10 cellular contexts compared by ENCODE assay signal in the genomic region with DNA sequence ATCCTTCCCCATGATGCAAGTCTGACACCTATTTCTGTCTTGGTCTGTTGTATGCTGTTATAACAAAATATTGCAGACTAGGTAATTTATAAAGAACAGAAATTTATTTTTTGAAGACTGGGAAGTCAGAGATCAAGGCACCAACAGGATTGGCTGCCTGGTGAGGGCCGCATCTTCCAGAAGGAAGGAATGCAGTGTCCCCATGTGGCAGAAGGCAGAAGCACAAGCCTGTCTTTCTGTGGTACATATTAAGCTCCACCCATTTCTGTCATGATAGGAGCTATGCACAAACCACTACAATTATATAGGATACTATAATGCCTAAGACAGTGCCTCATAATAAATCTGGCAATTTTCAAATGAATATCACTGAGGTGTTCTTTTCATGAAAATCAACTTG.
DNase-seq lines count a peak whose midpoint lies in the region; ATAC-seq and TF ChIP-seq lines count a peak whose summit lies in the region.
"Had no signal": no experiment of that assay in that cellular context is flagged by ENCODE, and none has a peak within 500 bp of the region (broad histone marks: within the 10 kb centered on the region; RNA-seq: fewer than 3 reads in every experiment).

No MANE protein-coding gene starts in this region.

- DNase-seq in NCI-H526 (lab: John Stamatoyannopoulos, UW) (peak; percentile 2 to 44), NCI-H526 treated with DMSO at 0.1 percent for 48 hours (lab: John Stamatoyannopoulos, UW) (no peak), NCI-H1694 (lab: John Stamatoyannopoulos, UW) (peak; percentile 26), endodermal cell (peak; percentile 86), sciatic nerve (ENCODE audit: low spot score) (peak; percentile 51), cerebellar cortex (ENCODE audit: low spot score) (no peak), Ammon's horn (ENCODE audit: low spot score) (no peak), prostate gland (ENCODE audit: low spot score) (no peak)

- no peaks in the 10 kb centered on the region for H3K4me1 ChIP-seq in endodermal cell (ENCODE audit: control insufficient read depth, insufficient read depth, low read length)
- H3K4me1 ChIP-seq in prostate gland (replicated peaks), result no peaks in the 10 kb centered on the region
- H3K4me1 ChIP-seq: BLaER1 had no signal

- TF ChIP-seq POLR2A in prostate gland (IDR thresholded peaks at IDR 0.05), result no peak

- TF ChIP-seq CTCF in endodermal cell (conservative IDR thresholded peaks at IDR 0.05), result peak; percentile 92
- TF ChIP-seq CTCF in prostate gland (IDR thresholded peaks at IDR 0.05), result peak in 2 of 4 experiments; percentile 14 to 23

- no peaks in the 10 kb centered on the region for H3K27me3 ChIP-seq in endodermal cell (ENCODE audit: control insufficient read depth, insufficient read depth, low read length, poor library complexity, severe bottlenecking)
- H3K27me3 ChIP-seq in prostate gland (replicated peaks; ENCODE audit: insufficient read depth), result no peaks in the 10 kb centered on the region
- H3K27me3 ChIP-seq: neutrophil had no signal

- H3K9me3 ChIP-seq in endodermal cell (ENCODE audit: control insufficient read depth, low read length) (no peaks in the 10 kb centered on the region), prostate gland (no peaks in the 10 kb centered on the region)
- H3K9me3 ChIP-seq: BLaER1, neutrophil had no signal

- H3K27ac ChIP-seq in endodermal cell (ENCODE audit: low read depth, low read length), result no peak overlapping the region
- no peak overlapping the region for H3K27ac ChIP-seq in prostate gland
- H3K27ac ChIP-seq: BLaER1, neutrophil had no signal

- H3K4me3 Mint-ChIP-seq in endodermal cell, result no peak overlapping the region

- no peak for ATAC-seq in sciatic nerve

- peaks cover 22% of the 10 kb centered on the region for H3K4me1 Mint-ChIP-seq in endodermal cell

- H3K36me3 Mint-ChIP-seq in endodermal cell (ENCODE audit: low read depth), result no peaks in the 10 kb centered on the region

- H3K9ac ChIP-seq in endodermal cell (ENCODE audit: extremely low read depth, low read length, poor library complexity, severe bottlenecking), result no peak overlapping the region
- H3K9ac ChIP-seq: BLaER1 had no signal

- WGBS in endodermal cell (ENCODE audit: insufficient coverage in 1 of 2, insufficient read length in 1 of 2), 2 experiments, result 53% methylated on average over 1 of the region's 1 CpG; no CpG with 5 or more reads in 1 of the 2 experiments
- 82% methylated on average over 1 of the region's 1 CpG for WGBS in prostate gland

- no peaks in the 10 kb centered on the region for H3K27me3 Mint-ChIP-seq in endodermal cell (ENCODE audit: insufficient read depth)

- H3K4me3 ChIP-seq in endodermal cell (ENCODE audit: low read length), result no peak overlapping the region
- no peak overlapping the region for H3K4me3 ChIP-seq in prostate gland
- H3K4me3 ChIP-seq: BLaER1 had no signal

- no peak overlapping the region for H3K27ac Mint-ChIP-seq in endodermal cell

- no peaks in the 10 kb centered on the region for H3K9me3 Mint-ChIP-seq in endodermal cell

- intact Hi-C loops in sciatic nerve (cut with DNase I) (no loop called here), prostate gland (cut with DNase I) (no loop called here)

- no peaks in the 10 kb centered on the region for H3K36me3 ChIP-seq in endodermal cell (ENCODE audit: control insufficient read depth, insufficient read depth, low read length)
- no peaks in the 10 kb centered on the region for H3K36me3 ChIP-seq in prostate gland
- H3K36me3 ChIP-seq: BLaER1, neutrophil had no signal

Comparison
In these comparisons a context has a peak if more than half of its experiments do, and no peak if none do; other contexts are left out.
1. DNase-seq: peak in NCI-H526 (2 of 2), NCI-H1694 (single experiment), endodermal cell (single experiment) and sciatic nerve (single experiment); none in NCI-H526 treated with DMSO at 0.1 percent for 48 hours (single experiment), cerebellar cortex (single experiment), Ammon's horn (single experiment) and prostate gland (single experiment).